Comparison of ENCODE assay signal across 8 cellular contexts in the genomic region with DNA sequence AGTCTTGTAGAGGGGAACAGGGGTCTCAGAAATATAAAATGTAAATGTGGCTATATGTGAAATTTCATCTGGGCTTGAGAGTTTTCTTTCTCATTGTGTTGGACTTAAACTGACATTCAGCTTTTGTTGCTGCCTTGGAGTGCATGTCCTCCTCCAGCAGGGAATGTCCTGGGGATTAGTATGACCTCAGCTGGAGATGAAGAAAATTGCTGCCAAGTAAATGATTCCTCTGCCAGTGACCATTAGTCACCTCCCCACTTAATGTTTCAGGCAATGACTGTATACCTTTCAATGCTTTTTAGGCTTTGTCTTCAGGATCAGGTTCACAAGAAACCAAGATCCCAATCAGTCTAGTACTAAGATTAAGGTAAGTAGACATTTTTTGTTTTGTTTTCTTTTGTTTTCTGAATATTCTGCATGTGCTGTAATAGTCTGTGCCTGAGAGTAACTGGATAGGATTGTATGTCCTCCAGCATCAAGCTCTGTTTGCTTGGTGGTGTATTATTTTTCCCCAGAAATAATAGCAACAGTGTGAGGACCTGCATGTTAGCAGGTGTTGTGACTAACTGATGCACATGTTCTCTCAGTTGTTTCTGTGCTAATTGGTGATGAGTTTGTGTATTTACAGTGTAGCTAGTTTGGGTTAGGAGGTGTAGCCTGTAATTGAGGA. TPM values are rescaled to one million over a fixed set of nuclear protein-coding genes. Genes with fewer than 3 reads are reported as not detected.
A peak's percentile ranks its signal among the peaks of the same experiment; 100 is the strongest.
DNase-seq lines count a peak whose midpoint lies in the region; ATAC-seq and TF ChIP-seq lines count a peak whose summit lies in the region.

No MANE protein-coding gene starts in this region.

- H3K4me3 ChIP-seq in SJCRH30 (no peak overlapping the region), fibroblast of villous mesenchyme (ENCODE audit: low read depth, low read length) (no peak overlapping the region), H7 (ENCODE audit: insufficient read depth, low read depth, low read length) (no peak overlapping the region)

- H3K27me3 ChIP-seq in SJCRH30, result no peaks in the 10 kb centered on the region
- H3K27me3 ChIP-seq in H7 (ENCODE audit: control insufficient read depth, insufficient read depth, low read length), result no peaks in the 10 kb centered on the region

- DNase-seq in H4 (ENCODE audit: low spot score), result peak; percentile 42
- peak; percentile 3 to 26 for DNase-seq in SJCRH30
- DNase-seq in fibroblast of villous mesenchyme (ENCODE audit: low read depth), result peak; percentile 81
- DNase-seq in renal cortical epithelial cell (ENCODE audit: low read depth), result peak; percentile 94
- DNase-seq in COLO668 (lab: John Stamatoyannopoulos, UW; ENCODE audit: unreplicated experiment), result no peak
- no peak for DNase-seq in H7
- no peak for DNase-seq in posterior vena cava (ENCODE audit: low spot score)

- peak overlapping the region; percentile 28; the same call in 1 of the 2 replicates for H3K27ac ChIP-seq in SJCRH30

- no peak for ATAC-seq in GM21515 (IDR thresholded peaks at IDR 0.05; ENCODE audit: unreplicated experiment)

- H3K36me3 ChIP-seq in SJCRH30 (peaks cover 2% of the 10 kb centered on the region; the same call in 1 of the 2 replicates), H7 (replicated peaks; ENCODE audit: control insufficient read depth, insufficient read depth, low read length) (peaks cover 6% of the 10 kb centered on the region)

- H3K4me1 ChIP-seq in SJCRH30, result no peaks in the 10 kb centered on the region

- intact Hi-C loops in posterior vena cava (cut with DNase I), result loop anchor here in 1 of 2 donors (10.0 kb wide), 1 partner anchor 113 kb away; the partner anchor contains the start of genes ACAA1 and MYD88

- peak; percentile 30 for TF ChIP-seq CTCF in fibroblast of villous mesenchyme (IDR thresholded peaks at IDR 0.05; ENCODE audit: insufficient read depth, low read depth, low read length)

- no peaks in the 10 kb centered on the region for H3K9me3 ChIP-seq in SJCRH30 (replicated peaks)

RNA-seq across cellular contexts. Expression of gene SLC22A13, which starts 18.1 kb away (rescaled TPM):
- total RNA-seq in H4 (2014; rRNA removed; shearing (Covaris generic)), result 0.10 TPM in 1 of 2 replicates, not detected in the other
- total RNA-seq in SJCRH30 (2014; rRNA removed; shearing (Covaris generic)), result 0.08 and 0.10 TPM in 2 replicates
- 0.32 and 0.43 TPM in 2 replicates for total RNA-seq in fibroblast of villous mesenchyme
- 0.25 TPM in 1 of 2 replicates, not detected in the other for total RNA-seq in renal cortical epithelial cell
- total RNA-seq in H7 (2014; rRNA removed; shearing (Covaris generic)), result 0.11 and 0.24 TPM in 2 replicates
- under 1 TPM; 0.32 to 0.48 TPM for total RNA-seq in posterior vena cava

RNA-seq across cellular contexts. Expression of gene SLC22A14, which starts 34.6 kb away (rescaled TPM):
- not detected in 2 replicates for total RNA-seq in H4 (2014; rRNA removed; shearing (Covaris generic))
- not detected in 2 replicates for total RNA-seq in SJCRH30 (2014; rRNA removed; shearing (Covaris generic))
- 0.32 and 0.86 TPM in 2 replicates for total RNA-seq in fibroblast of villous mesenchyme
- 0.45 TPM in 1 of 2 replicates, not detected in the other for total RNA-seq in renal cortical epithelial cell
- total RNA-seq in H7 (2014; rRNA removed; shearing (Covaris generic)), result 0.03 TPM in 1 of 2 replicates, not detected in the other
- total RNA-seq in posterior vena cava, result under 1 TPM in 1 of 2 donors, not detected in 1; 0.38 TPM

Comparison
In these comparisons a context has a peak if more than half of its experiments do, and no peak if none do; other contexts are left out.
1. DNase-seq: peak in H4 (single experiment), SJCRH30 (2 of 2), fibroblast of villous mesenchyme (single experiment) and renal cortical epithelial cell (single experiment); none in COLO668 (single experiment), H7 (single experiment) and posterior vena cava (single experiment).